ENCODE assay signal across 26 cellular contexts in genomic region chr6:129789974-129790373, GRCh38.
DNase-seq lines count a peak whose midpoint lies in the region; ATAC-seq, FAIRE-seq and TF ChIP-seq lines count a peak whose summit lies in the region.
"Had no signal": no experiment of that assay in that cellular context is flagged by ENCODE, and none has a peak within 500 bp of the region (broad histone marks: within the 10 kb centered on the region; RNA-seq: fewer than 3 reads in every experiment).

No MANE protein-coding gene starts in this region.

- ATAC-seq in A549 (no peak), K562 (no peak), psoas muscle (no peak)
- ATAC-seq: GM12878 had no signal

- no peak overlapping the region for H2AFZ ChIP-seq in K562 (ENCODE audit: low read depth, low read length)

- H3K9ac ChIP-seq in K562 (ENCODE audit: insufficient read depth in 1 of 2, low read depth in 2 of 2, low read length in 2 of 2): no peak overlapping the region
- H3K9ac ChIP-seq: BLaER1 had no signal

- H3K9me3 ChIP-seq in A549 (no peaks in the 10 kb centered on the region), A673 (ENCODE audit: low read depth, low read length, poor library complexity, severe bottlenecking) (no peaks in the 10 kb centered on the region), K562 (replicated peaks; ENCODE audit: control insufficient read depth, insufficient read depth, low read depth, low read length) (no peaks in the 10 kb centered on the region), psoas muscle (no peaks in the 10 kb centered on the region)
- H3K9me3 ChIP-seq: BE2C, BLaER1 had no signal

- in situ Hi-C loops in K562 (cut with MboI): no loop called here

- no peak overlapping the region for H3K4me3 ChIP-seq in A549
- H3K4me3 ChIP-seq in A673 (ENCODE audit: low read depth, low read length, poor library complexity, severe bottlenecking): peak overlapping the region; percentile 3
- no peak overlapping the region for H3K4me3 ChIP-seq in K562
- no peak overlapping the region for H3K4me3 ChIP-seq in psoas muscle
- H3K4me3 ChIP-seq: BLaER1, GM12878 had no signal

- TF ChIP-seq POLR2A in A549 (IDR thresholded peaks at IDR 0.05; ENCODE audit: low read length): no peak
- TF ChIP-seq POLR2A in K562 (conservative IDR thresholded peaks at IDR 0.05): no peak

- TF ChIP-seq RAD21 in A549 (conservative IDR thresholded peaks at IDR 0.05 in 1 of 2, IDR thresholded peaks at IDR 0.05 in 1 of 2) (no peak), K562 (CRISPR knock-in tag; conservative IDR thresholded peaks at IDR 0.05 in 1 of 2, IDR thresholded peaks at IDR 0.05 in 1 of 2) (no peak)

- no peaks in the 10 kb centered on the region for H4K20me1 ChIP-seq in K562 (replicated peaks; ENCODE audit: control insufficient read depth, insufficient read depth, low read length)
- H4K20me1 ChIP-seq: BLaER1 had no signal

- H3K36me3 ChIP-seq in A673 (ENCODE audit: insufficient read depth, low read length, poor library complexity, severe bottlenecking) (no peaks in the 10 kb centered on the region), K562 (ENCODE audit: control insufficient read depth, insufficient read depth, low read length) (no peaks in the 10 kb centered on the region), psoas muscle (ENCODE audit: insufficient read depth in 1 of 2, low read depth in 1 of 2) (no peaks in the 10 kb centered on the region)
- H3K36me3 ChIP-seq: BE2C, BLaER1 had no signal

- intact Hi-C loops in A673 (cut with micrococcal nuclease; ENCODE audit: unreplicated experiment): no loop called here
- intact Hi-C loops in K562 (cut with micrococcal nuclease): no loop called here
- intact Hi-C loops in psoas muscle (cut with DNase I): no loop called here

- H3K4me1 ChIP-seq in A549: peaks cover 4% of the 10 kb centered on the region; the same call in 1 of the 3 replicates
- peaks cover 26% of the 10 kb centered on the region for H3K4me1 ChIP-seq in A673 (ENCODE audit: insufficient read depth, low read length, poor library complexity, severe bottlenecking)
- no peaks in the 10 kb centered on the region; a peak in 1 of 5 replicates for H3K4me1 ChIP-seq in K562 (replicated peaks in 1 of 2; ENCODE audit: control insufficient read depth in 2 of 2, insufficient read depth in 2 of 2, low read length in 2 of 2)
- H3K4me1 ChIP-seq in psoas muscle: no peaks in the 10 kb centered on the region
- H3K4me1 ChIP-seq: BE2C had no signal

- BruUV-seq in A673 (replicated peaks; lab: Mats Ljungman, UMichigan) (no TSS peak), K562 (replicated peaks; lab: Mats Ljungman, UMichigan) (no TSS peak)

- FAIRE-seq in A549 (lab: Jason Lieb, UNC) (no peak), K562 (lab: Jason Lieb, UNC) (no peak)
- FAIRE-seq: A204.1, GM12878, GM12892, GM18507, GM19239 had no signal

- CTCF ChIA-PET in A549 (lab: Yijun Ruan, JAX) (interaction anchor here (0.7 kb wide), 1 partner anchor 15 kb away, joined by 4 read pairs; no protein-coding TSS in a partner anchor), A673 (lab: Charles Lee) (no interaction called here), K562 (lab: Yijun Ruan, JAX; ENCODE audit: low intra/inter-chr PET ratio) (no interaction called here)

- no peak for TF ChIP-seq CTCF in A549 (IDR thresholded peaks at IDR 0.05)
- no peak for TF ChIP-seq CTCF in A673 (conservative IDR thresholded peaks at IDR 0.05; ENCODE audit: low read depth, low read length)
- TF ChIP-seq CTCF in K562 (IDR thresholded peaks at IDR 0.05 in 2 of 3, conservative IDR thresholded peaks at IDR 0.05 in 1 of 3; ENCODE audit: insufficient read depth in 2 of 3, low read depth in 1 of 3, low read length in 3 of 3): no peak
- no peak for TF ChIP-seq CTCF in psoas muscle (IDR thresholded peaks at IDR 0.05)

- TF ChIP-seq EP300 in A549 (IDR thresholded peaks at IDR 0.05) (no peak), K562 (IDR thresholded peaks at IDR 0.05; ENCODE audit: low read length) (no peak)

- H3K27ac ChIP-seq in A549: no peak overlapping the region
- peak overlapping the region; percentile 57 for H3K27ac ChIP-seq in A673 (ENCODE audit: low read depth, low read length, poor library complexity, severe bottlenecking)
- H3K27ac ChIP-seq in K562 (ENCODE audit: extremely low read depth, low read depth, low read length): no peak overlapping the region
- H3K27ac ChIP-seq in psoas muscle: no peak overlapping the region
- H3K27ac ChIP-seq: BLaER1 had no signal

- POLR2A ChIA-PET in A549 (lab: Yijun Ruan, JAX) (no interaction called here), A673 (lab: Charles Lee; ENCODE audit: low non-redundant PET) (no interaction called here), K562 (lab: Yijun Ruan, JAX) (interaction anchor here (1.3 kb wide), 1 partner anchor 22 kb away, joined by 6 read pairs; no protein-coding TSS in a partner anchor)

- DNase-seq in A549 (ENCODE audit: low read depth in 1 of 2, low spot score in 1 of 2) (no peak), A673 (ENCODE audit: low spot score) (no peak), K562 (ENCODE audit: extremely low read depth in 1 of 4, low spot score in 3 of 4) (no peak), psoas muscle (no peak), amniotic stem cell (lab: John Stamatoyannopoulos, UW) (no peak)
- DNase-seq: 8988T; ACHN; BE2C; C1 segment of cervical spinal cord; CD4-positive, alpha-beta memory T cell; CD4-positive, CD25-positive, alpha-beta regulatory T cell; CD8-positive, alpha-beta memory T cell; COR-L47; DMS 273 treated with DMSO at 0.1 percent for 48 hours; DMS153; DMS53; DMS79; DND-41; EL; GDM1 had no signal

- no peaks in the 10 kb centered on the region for H3K79me2 ChIP-seq in K562 (ENCODE audit: control insufficient read depth, insufficient read depth, low read length)

- no peaks in the 10 kb centered on the region for H3K9me1 ChIP-seq in K562 (ENCODE audit: control insufficient read depth, insufficient read depth, low read length)

- H3K27me3 ChIP-seq in A673 (replicated peaks; ENCODE audit: insufficient read depth, low read depth, low read length, poor library complexity): no peaks in the 10 kb centered on the region
- H3K27me3 ChIP-seq in K562 (ENCODE audit: control insufficient read depth in 2 of 2, insufficient read depth in 2 of 2, low read length in 2 of 2): no peaks in the 10 kb centered on the region
- H3K27me3 ChIP-seq in psoas muscle (ENCODE audit: insufficient read depth in 3 of 3, low read length in 2 of 3): no peaks in the 10 kb centered on the region
- H3K27me3 ChIP-seq: BE2C, BLaER1 had no signal

- no peak overlapping the region for H3K4me2 ChIP-seq in A549
- H3K4me2 ChIP-seq in K562 (ENCODE audit: insufficient read depth, low read length): no peak overlapping the region
- H3K4me2 ChIP-seq: BLaER1 had no signal

TF ChIP-seq in A549, 52 proteins besides CTCF, POLR2A, EP300 and RAD21:
- TF ChIP-seq BHLHE40 (IDR thresholded peaks at IDR 0.05; ENCODE audit: low read depth, low read length) (no peak), MAFK (IDR thresholded peaks at IDR 0.05; ENCODE audit: partially characterized antibody) (peak; percentile 83)

TF ChIP-seq in K562, 482 proteins besides CTCF, POLR2A, EP300 and RAD21:
- peak; percentile 74 for TF ChIP-seq MAFF (IDR thresholded peaks at IDR 0.05; ENCODE audit: low read length)
- TF ChIP-seq MAFG (tag; conservative IDR thresholded peaks at IDR 0.05): peak; percentile 57
- peak; percentile 48; the same call in 1 of the 2 replicates for TF ChIP-seq C11orf30 (IDR thresholded peaks at IDR 0.05; ENCODE audit: low read depth)
- peak; percentile 76 for TF ChIP-seq MAFK (IDR thresholded peaks at IDR 0.05; ENCODE audit: low read length)
- no peak for TF ChIP-seq LCOR (CRISPR knock-in tag; IDR thresholded peaks at IDR 0.05)
- peak; percentile 49; the same call in 1 of the 2 replicates for TF ChIP-seq ZNF316 (IDR thresholded peaks at IDR 0.05)
- TF ChIP-seq CREB3L1 (IDR thresholded peaks at IDR 0.05; ENCODE audit: borderline replicate concordance, low read depth): no peak
- no peak for TF ChIP-seq ETV5 (CRISPR knock-in tag; IDR thresholded peaks at IDR 0.05; ENCODE audit: low read depth)

Comparison
In these comparisons a context has a peak if more than half of its experiments do, and no peak if none do; other contexts are left out.
1. Of the 35 proteins assayed by ChIP-seq in both K562 and A549: peak only in K562: none; only in A549: none; in both: MAFK; in neither: 34.